Comparison of ENCODE assay signal across 8 cellular contexts in genomic region chr19:18571564-18572344, GRCh38. TPM values are rescaled to one million over a fixed set of nuclear protein-coding genes. Genes with fewer than 3 reads are reported as not detected.
DNase-seq lines count a peak whose midpoint lies in the region; ATAC-seq and FAIRE-seq lines count a peak whose summit lies in the region.

TSS of gene UBA52 (plus strand) at chr19:18571857. CDS start at chr19:18573301, 1,444 bp downstream.

- peak within 1 kb of the TSS; percentile 43 for H2BK5ac ChIP-seq in mesendoderm (ENCODE audit: low read length)

- H3K79me1 ChIP-seq in mesendoderm (ENCODE audit: low read length): peaks cover 19% of the 10 kb centered on the region

- H3K4me3 ChIP-seq in mesendoderm (ENCODE audit: low read length): peak within 1 kb of the TSS; percentile 65

- peak within 1 kb of the TSS; percentile 93 for H3K56ac ChIP-seq in mesendoderm (ENCODE audit: low read length)

- H3K27ac ChIP-seq in mesendoderm (ENCODE audit: low read depth, low read length): peak within 1 kb of the TSS; percentile 58

- no peak within 1 kb of the TSS for H3K23ac ChIP-seq in mesendoderm (ENCODE audit: low read length)

- no CpG with 5 or more reads among the region's 75 CpGs for WGBS in mesendoderm (ENCODE audit: extremely low coverage, insufficient coverage, low lambda C conversion rate)

- peak within 1 kb of the TSS; percentile 98 for H3K4ac ChIP-seq in mesendoderm (ENCODE audit: low read depth, low read length)

- no peaks in the 10 kb centered on the region for H3K27me3 Mint-ChIP-seq in effector memory CD8-positive, alpha-beta T cell

- no peaks in the 10 kb centered on the region for H3K27me3 ChIP-seq in mesendoderm (ENCODE audit: insufficient read depth, low read length, poor library complexity)

- FAIRE-seq in HTR-8/SVneo (lab: Jason Lieb, UNC): peak; percentile 97

- peak; percentile 85 for ATAC-seq in GM21360 (IDR thresholded peaks at IDR 0.05; ENCODE audit: unreplicated experiment)
- ATAC-seq in effector memory CD8-positive, alpha-beta T cell (replicated peaks): peak; percentile 94

- no peaks in the 10 kb centered on the region for H3K9me3 Mint-ChIP-seq in effector memory CD8-positive, alpha-beta T cell

- peaks cover 19% of the 10 kb centered on the region for H3K79me2 ChIP-seq in mesendoderm (ENCODE audit: control insufficient read depth, insufficient read depth, low read length)

- H3K18ac ChIP-seq in mesendoderm (ENCODE audit: low read length): peak within 1 kb of the TSS; percentile 95

- no peak within 1 kb of the TSS for H2BK15ac ChIP-seq in mesendoderm (replicated peaks; ENCODE audit: low read depth)

- H3K36me3 Mint-ChIP-seq in effector memory CD8-positive, alpha-beta T cell (ENCODE audit: insufficient read depth): peaks cover 67% of the 10 kb centered on the region

- H3K27ac Mint-ChIP-seq in effector memory CD8-positive, alpha-beta T cell: peak within 1 kb of the TSS; percentile 96 to 98

- H4K5ac ChIP-seq in mesendoderm (ENCODE audit: low read length): no peak within 1 kb of the TSS

- peaks cover 28% of the 10 kb centered on the region for H3K36me3 ChIP-seq in mesendoderm (ENCODE audit: control insufficient read depth, insufficient read depth, low read length)

- no peak within 1 kb of the TSS for H2BK120ac ChIP-seq in mesendoderm (ENCODE audit: low read depth, low read length)

- H3K4me2 ChIP-seq in mesendoderm (ENCODE audit: low read length): peak within 1 kb of the TSS; percentile 95

- no peak within 1 kb of the TSS for H2AK5ac ChIP-seq in mesendoderm (ENCODE audit: low read length)

- no peak within 1 kb of the TSS for H4K8ac ChIP-seq in mesendoderm (ENCODE audit: low read depth, low read length)

- peak within 1 kb of the TSS; percentile 85 for H3K9ac ChIP-seq in mesendoderm (ENCODE audit: low read length)

- H3K4me1 Mint-ChIP-seq in effector memory CD8-positive, alpha-beta T cell (ENCODE audit: low read depth in 2 of 2): peaks cover 20 to 22% of the 10 kb centered on the region in 2 donors

- DNase-seq in COLO829 (ENCODE audit: low spot score): peak; percentile 84
- peak; percentile 94 for DNase-seq in HTR-8/SVneo (ENCODE audit: insufficient read length, low spot score)
- DNase-seq in NOMO-1 treated with dmso at 0.1 percent for 144 hours (lab: John Stamatoyannopoulos, UW; ENCODE audit: unreplicated experiment): peak; percentile 94
- peak; percentile 96 to 99 (median 99) for DNase-seq in activated CD8-positive, alpha-beta memory T cell treated with anti-CD3 and anti-CD28 coated beads for 48 hours (ENCODE audit: low read depth in 2 of 3, low spot score in 2 of 3)
- DNase-seq in effector memory CD8-positive, alpha-beta T cell: peak; percentile 99 to 100 (median 100)
- peak; percentile 99 for DNase-seq in mesendoderm
- DNase-seq in stimulated activated CD8-positive, alpha-beta memory T cell treated with anti-CD3 and anti-CD28 coated beads, Interleukin-15, amount 100 ng/mL, for 1 hour (ENCODE audit: low read depth): peak; percentile 98

- peaks cover 4% of the 10 kb centered on the region for H3K4me1 ChIP-seq in mesendoderm (ENCODE audit: control insufficient read depth, low read depth, low read length)

- H3K4me3 Mint-ChIP-seq in effector memory CD8-positive, alpha-beta T cell: peak within 1 kb of the TSS; percentile 90 to 92

RNA-seq across cellular contexts. Expression of gene UBA52, which starts in this region (rescaled TPM):
- 1,632 TPM for polyA plus RNA-seq in mesendoderm (2013, experiment 1 of 2)
- polyA plus RNA-seq in mesendoderm (2013, experiment 2 of 2): 1,662 TPM

Comparison
In these comparisons a context has a peak if more than half of its experiments do, and no peak if none do; other contexts are left out.
1. Peak in every context shown above with its lines: DNase-seq, ATAC-seq, H3K4me3 ChIP-seq and H3K27ac ChIP-seq.